Comparison of ENCODE assay signal across 32 cellular contexts in the genomic region with DNA sequence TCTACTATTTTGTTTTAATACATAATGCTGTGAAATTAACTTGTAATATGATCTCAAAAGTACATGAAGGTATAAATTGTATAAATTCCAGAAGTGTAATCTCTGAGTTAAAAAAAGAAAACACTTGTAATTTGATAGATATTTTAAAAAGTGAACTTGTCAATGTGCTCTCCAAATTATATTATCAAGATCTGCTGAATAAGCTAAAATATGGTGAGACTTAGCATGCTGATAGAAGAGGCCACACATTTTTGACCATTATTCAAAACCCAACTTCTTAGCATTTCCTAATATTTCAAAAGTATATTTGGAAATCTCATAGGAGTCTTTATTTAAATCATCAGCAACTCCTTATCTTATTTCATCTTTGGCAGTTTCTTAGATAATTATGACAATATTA.
"Had no signal": no experiment of that assay in that cellular context is flagged by ENCODE, and none has a peak within 500 bp of the region (broad histone marks: within the 10 kb centered on the region; RNA-seq: fewer than 3 reads in every experiment).

No MANE protein-coding gene starts in this region.

- H3K27me3 Mint-ChIP-seq: natural killer cell treated with Interleukin-12 subunit alpha and Interleukin-12 subunit beta and Interleukin-15 and Interleukin-18, amount 100 ng/mL, for 72 hours; progenitor cell of endocrine pancreas; stimulated activated memory B cell treated with anti-CD40 and anti-IgM and Interleukin-4, amounts not matched to agents 10 μg/mL and 1 μg/mL and 100 μg/mL, for 72 hours; type B pancreatic cell had no signal

- H3K27ac Mint-ChIP-seq: naive thymus-derived CD8-positive, alpha-beta T cell; natural killer cell treated with Interleukin-12 subunit alpha and Interleukin-12 subunit beta and Interleukin-15 and Interleukin-18, amount 100 ng/mL, for 72 hours; nephron progenitor cell; progenitor cell of endocrine pancreas; stimulated activated memory B cell treated with anti-CD40 and anti-IgM and Interleukin-4, amounts not matched to agents 10 μg/mL and 1 μg/mL and 100 μg/mL, for 72 hours; stimulated activated naive CD8-positive, alpha-beta T cell treated with anti-CD3 and anti-CD28 coated beads, Interleukin-15, amount 100 ng/mL, for 72 hours; type B pancreatic cell had no signal

- H3K36me3 Mint-ChIP-seq: natural killer cell treated with Interleukin-12 subunit alpha and Interleukin-12 subunit beta and Interleukin-15 and Interleukin-18, amount 100 ng/mL, for 72 hours; type B pancreatic cell had no signal

- H3K9ac ChIP-seq: parathyroid adenoma had no signal

- DNase-seq: naive thymus-derived CD8-positive, alpha-beta T cell; nephron progenitor cell; nucleus accumbens; posterior cingulate gyrus; psoas muscle; right cardiac atrium; spleen; stimulated activated CD4-positive, alpha-beta T cell treated with anti-CD3 and anti-CD28 coated beads, Interleukin-12 subunit alpha, Interleukin-12 subunit beta, amount 100 ng/mL, for 4 hours; stimulated activated CD4-positive, alpha-beta T cell treated with anti-CD3 and anti-CD28 coated beads, Interleukin-1b, Interleukin-23, amount 100 ng/mL, for 48 hours; stimulated activated CD4-positive, alpha-beta T cell treated with anti-CD3 and anti-CD28 coated beads, Interleukin-4, amount 100 ng/mL, for 1 hour; stimulated activated CD4-positive, alpha-beta T cell treated with anti-CD3 and anti-CD28 coated beads, Interleukin-4, amount 100 ng/mL, for 4 hours; stimulated activated CD8-positive, alpha-beta memory T cell treated with anti-CD3 and anti-CD28 coated beads, Interleukin-4, amount 100 ng/mL, for 48 hours; stimulated activated naive CD4-positive, alpha-beta T cell; stimulated activated naive CD8-positive, alpha-beta T cell treated with anti-CD3 and anti-CD28 coated beads, Interleukin-15, amount 100 ng/mL, for 72 hours; stimulated activated naive CD8-positive, alpha-beta T cell treated with anti-CD3 and anti-CD28 coated beads, Interleukin-15, Interleukin-2, amounts not matched to agents 100 U/mL and 50 U/mL, for 24 hours; substantia nigra; testis; tibial artery; transverse colon; upper lobe of right lung; uterus had no signal

- H3K36me3 ChIP-seq: neutrophil, spleen, suprapubic skin, tibial artery, transverse colon, upper lobe of right lung had no signal

- H3K27me3 ChIP-seq: neutrophil, spleen, suprapubic skin, testis, tibial artery, transverse colon, upper lobe of right lung, uterus had no signal

- H3K4me3 Mint-ChIP-seq: naive thymus-derived CD8-positive, alpha-beta T cell; natural killer cell treated with Interleukin-12 subunit alpha and Interleukin-12 subunit beta and Interleukin-15 and Interleukin-18, amount 100 ng/mL, for 72 hours; nephron progenitor cell; neural crest cell; stimulated activated memory B cell treated with anti-CD40 and anti-IgM and Interleukin-4, amounts not matched to agents 10 μg/mL and 1 μg/mL and 100 μg/mL, for 72 hours; stimulated activated naive CD8-positive, alpha-beta T cell treated with anti-CD3 and anti-CD28 coated beads, Interleukin-15, amount 100 ng/mL, for 72 hours; type B pancreatic cell had no signal

- H3K27ac ChIP-seq: neutrophil, parathyroid adenoma, psoas muscle, skin epidermis, spleen, suprapubic skin, testis, tibial artery, transverse colon, upper lobe of right lung, uterus had no signal

- H3K79me2 ChIP-seq: parathyroid adenoma had no signal

- H3K4me2 ChIP-seq: smooth muscle cell had no signal

- H3K4me1 ChIP-seq: parathyroid adenoma, psoas muscle, spleen, suprapubic skin, testis, tibial artery, transverse colon, upper lobe of right lung, uterus had no signal

- H3K9me3 ChIP-seq: neutrophil, suprapubic skin, testis, tibial artery, transverse colon, upper lobe of right lung, uterus had no signal

- H3K9me3 Mint-ChIP-seq: type B pancreatic cell had no signal

- H3K4me1 Mint-ChIP-seq: naive thymus-derived CD8-positive, alpha-beta T cell; nephron progenitor cell; neural crest cell; stimulated activated memory B cell treated with anti-CD40 and anti-IgM and Interleukin-4, amounts not matched to agents 10 μg/mL and 1 μg/mL and 100 μg/mL, for 72 hours; stimulated activated naive CD8-positive, alpha-beta T cell treated with anti-CD3 and anti-CD28 coated beads, Interleukin-15, amount 100 ng/mL, for 72 hours had no signal

- H3K4me3 ChIP-seq: psoas muscle, skin epidermis, smooth muscle cell, spleen, suprapubic skin, testis, tibial artery, transverse colon, upper lobe of right lung, uterus had no signal

- H2AFZ ChIP-seq: parathyroid adenoma had no signal

- ATAC-seq: naive thymus-derived CD8-positive, alpha-beta T cell; natural killer cell treated with Interleukin-12 subunit alpha and Interleukin-12 subunit beta and Interleukin-15 and Interleukin-18, amount 100 ng/mL, for 72 hours; psoas muscle; right cardiac atrium; sciatic nerve; stimulated activated memory B cell treated with anti-CD40 and anti-IgM and Interleukin-4, amounts not matched to agents 10 μg/mL and 1 μg/mL and 100 μg/mL, for 72 hours; stimulated activated naive CD8-positive, alpha-beta T cell treated with anti-CD3 and anti-CD28 coated beads, Interleukin-15, amount 100 ng/mL, for 72 hours; stimulated activated naive CD8-positive, alpha-beta T cell treated with anti-CD3 and anti-CD28 coated beads, Interleukin-15, Interleukin-2, amounts not matched to agents 100 U/mL and 50 U/mL, for 24 hours; upper lobe of right lung had no signal
